In genomic region chr3:129378949-129379348, GRCh38 we compare ENCODE assay signal across 20 cellular contexts. TPM values are rescaled to one million over a fixed set of nuclear protein-coding genes. Genes with fewer than 3 reads are reported as not detected.
"Had no signal": no experiment of that assay in that cellular context is flagged by ENCODE, and none has a peak within 500 bp of the region (broad histone marks: within the 10 kb centered on the region; RNA-seq: fewer than 3 reads in every experiment).

No MANE protein-coding gene starts in this region.

- H3K27me3 ChIP-seq: tibial artery had no signal

- H3K36me3 ChIP-seq: lower lobe of right lung, WERI-Rb-1 had no signal

- H3K9ac ChIP-seq: parathyroid adenoma had no signal

- H3K4me1 ChIP-seq: lower lobe of right lung, parathyroid adenoma, tibial artery had no signal

- H3K27ac ChIP-seq: lower lobe of right lung, parathyroid adenoma, tibial artery, WERI-Rb-1 had no signal

- H3K9me3 ChIP-seq: lower lobe of right lung, tibial artery had no signal

- H3K4me3 ChIP-seq: lower lobe of right lung, tibial artery had no signal

- ATAC-seq: lower lobe of right lung had no signal

- DNase-seq: activated CD4-positive, alpha-beta T cell treated with anti-CD3 and anti-CD28 coated beads for 1 hour; activated CD8-positive, alpha-beta memory T cell treated with anti-CD3 and anti-CD28 coated beads for 24 hours; activated CD8-positive, alpha-beta memory T cell treated with anti-CD3 and anti-CD28 coated beads, Interleukin-2, amount 50 U/mL, for 48 hours; activated gamma-delta T cell treated with Interleukin-2 at 50 U/mL for 16 hours; amniotic stem cell; immature natural killer cell; kidney glomerular epithelial cell; lower lobe of right lung; stimulated activated CD4-positive, alpha-beta T cell treated with anti-CD3 and anti-CD28 coated beads, Interleukin-12 subunit alpha, Interleukin-12 subunit beta, amount 100 ng/mL, for 4 hours; stimulated activated CD4-positive, alpha-beta T cell treated with anti-CD3 and anti-CD28 coated beads, Interleukin-1b, Interleukin-23, amount 100 ng/mL, for 48 hours; stimulated activated CD8-positive, alpha-beta memory T cell treated with anti-CD3 and anti-CD28 coated beads, Interleukin-4, amount 100 ng/mL, for 48 hours; stimulated activated naive CD4-positive, alpha-beta T cell; T-helper 2 cell; tibial artery; WERI-Rb-1 had no signal

RNA-seq across cellular contexts. Expression of gene EFCAB12, which starts 49.5 kb away (rescaled TPM):
- total RNA-seq: chondrocyte, epithelial cell of proximal tubule, urinary bladder had no signal
- polyA plus RNA-seq: fibroblast of lung had no signal
